15 cellular contexts compared by ENCODE assay signal in genomic region chr12:117213295-117213808, GRCh38.
"Had no signal": no experiment of that assay in that cellular context is flagged by ENCODE, and none has a peak within 500 bp of the region (broad histone marks: within the 10 kb centered on the region; RNA-seq: fewer than 3 reads in every experiment).

No MANE protein-coding gene starts in this region.

- H3K4me1 Mint-ChIP-seq: activated CD4-positive, alpha-beta memory T cell treated with anti-CD3 and anti-CD28 coated beads, Interleukin-2, amount 10 ng/mL, durations not matched to agents 7 days and 5 days; activated CD8-positive, alpha-beta memory T cell treated with anti-CD3 and anti-CD28 coated beads, Interleukin-2, amount 10 ng/mL, durations not matched to agents 7 days and 5 days; activated naive CD4-positive, alpha-beta T cell treated with anti-CD3 and anti-CD28 coated beads, Interleukin-2, amount 50 U/mL, for 24 hours; activated naive CD8-positive, alpha-beta T cell treated with anti-CD3 and anti-CD28 coated beads, Interleukin-2, amount 10 ng/mL, durations not matched to agents 7 days and 5 days; activated T-helper 17 cell treated with anti-CD3 and anti-CD28 coated beads, Interleukin-2, amount 50 U/mL, for 72 hours; central memory CD8-positive, alpha-beta T cell; T-cell had no signal

- H3K9me3 Mint-ChIP-seq: activated CD4-positive, alpha-beta memory T cell treated with anti-CD3 and anti-CD28 coated beads, Interleukin-2, amount 10 ng/mL, durations not matched to agents 7 days and 5 days; activated naive CD4-positive, alpha-beta T cell treated with anti-CD3 and anti-CD28 coated beads, Interleukin-2, amount 50 U/mL, for 24 hours; activated naive CD8-positive, alpha-beta T cell treated with anti-CD3 and anti-CD28 coated beads, Interleukin-2, amount 10 ng/mL, durations not matched to agents 7 days and 5 days; activated T-cell treated with anti-CD3 and anti-CD28 coated beads, Interleukin-2, amount 50 U/mL, for 72 hours; activated T-helper 17 cell treated with anti-CD3 and anti-CD28 coated beads, Interleukin-2, amount 50 U/mL, for 72 hours; central memory CD8-positive, alpha-beta T cell; T-cell had no signal

- H3K4me3 ChIP-seq: ascending aorta, cardiac muscle cell, PC-9 had no signal

- H3K4me1 ChIP-seq: ascending aorta had no signal

- DNase-seq: NK-92 treated with Interleukin-12 subunit alpha and Interleukin-12 subunit beta, amount 100 ng/mL, for 24 hours; SIG-M5 had no signal

- H3K36me3 ChIP-seq: ascending aorta, cardiac muscle cell, WERI-Rb-1 had no signal

- H3K36me3 Mint-ChIP-seq: activated CD8-positive, alpha-beta memory T cell treated with anti-CD3 and anti-CD28 coated beads, Interleukin-2, amount 10 ng/mL, durations not matched to agents 7 days and 5 days; activated naive CD4-positive, alpha-beta T cell treated with anti-CD3 and anti-CD28 coated beads, Interleukin-2, amount 50 U/mL, for 24 hours; activated naive CD8-positive, alpha-beta T cell treated with anti-CD3 and anti-CD28 coated beads, Interleukin-2, amount 10 ng/mL, durations not matched to agents 7 days and 5 days; T-cell had no signal

- H3K27me3 ChIP-seq: ascending aorta had no signal

- H3K27ac ChIP-seq: ascending aorta, cardiac muscle cell, PC-9, RWPE1, WERI-Rb-1 had no signal

- H2AFZ ChIP-seq: PC-9 had no signal

- H3K9me3 ChIP-seq: ascending aorta had no signal

- H3K4me3 Mint-ChIP-seq: activated CD4-positive, alpha-beta memory T cell treated with anti-CD3 and anti-CD28 coated beads, Interleukin-2, amount 10 ng/mL, durations not matched to agents 7 days and 5 days; activated CD8-positive, alpha-beta memory T cell treated with anti-CD3 and anti-CD28 coated beads, Interleukin-2, amount 10 ng/mL, durations not matched to agents 7 days and 5 days; activated naive CD4-positive, alpha-beta T cell treated with anti-CD3 and anti-CD28 coated beads, Interleukin-2, amount 50 U/mL, for 24 hours; activated naive CD8-positive, alpha-beta T cell treated with anti-CD3 and anti-CD28 coated beads, Interleukin-2, amount 10 ng/mL, durations not matched to agents 7 days and 5 days; activated T-cell treated with anti-CD3 and anti-CD28 coated beads, Interleukin-2, amount 50 U/mL, for 72 hours; activated T-helper 17 cell treated with anti-CD3 and anti-CD28 coated beads, Interleukin-2, amount 50 U/mL, for 72 hours; central memory CD8-positive, alpha-beta T cell; T-cell had no signal

- H3K4me2 ChIP-seq: PC-9 had no signal

- H3K27ac Mint-ChIP-seq: activated CD4-positive, alpha-beta memory T cell treated with anti-CD3 and anti-CD28 coated beads, Interleukin-2, amount 10 ng/mL, durations not matched to agents 7 days and 5 days; activated CD8-positive, alpha-beta memory T cell treated with anti-CD3 and anti-CD28 coated beads, Interleukin-2, amount 10 ng/mL, durations not matched to agents 7 days and 5 days; activated naive CD4-positive, alpha-beta T cell treated with anti-CD3 and anti-CD28 coated beads, Interleukin-2, amount 50 U/mL, for 24 hours; activated naive CD8-positive, alpha-beta T cell treated with anti-CD3 and anti-CD28 coated beads, Interleukin-2, amount 10 ng/mL, durations not matched to agents 7 days and 5 days; activated T-cell treated with anti-CD3 and anti-CD28 coated beads, Interleukin-2, amount 50 U/mL, for 72 hours; activated T-helper 17 cell treated with anti-CD3 and anti-CD28 coated beads, Interleukin-2, amount 50 U/mL, for 72 hours; T-cell had no signal
